In the genomic region with DNA sequence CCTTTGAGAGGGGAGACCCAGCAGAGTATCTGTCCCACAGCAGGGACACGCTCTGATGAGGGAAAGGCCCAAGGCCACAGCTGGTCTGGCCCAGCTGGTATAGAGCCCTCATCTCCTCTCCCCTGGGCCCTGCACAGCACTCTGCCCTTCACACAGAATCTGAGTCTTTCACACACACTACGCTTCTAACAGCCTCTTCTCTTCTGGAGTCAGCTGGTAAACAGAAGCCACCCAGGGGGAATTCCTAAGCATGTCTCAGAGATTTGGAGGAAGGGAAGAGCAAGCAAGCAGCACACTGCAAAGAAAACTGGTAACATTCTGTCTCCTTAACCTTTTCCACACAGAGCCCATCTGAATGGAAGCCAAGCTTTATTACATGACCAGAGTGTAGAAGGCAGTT, we compare ENCODE assay signal across 1 cellular context.
TF ChIP-seq lines count a peak whose summit lies in the region.

No MANE protein-coding gene starts in this region.

TF ChIP-seq in IMR-90, 13 proteins besides CTCF, POLR2A, EP300 and RAD21:
- TF ChIP-seq BHLHE40 (IDR thresholded peaks at IDR 0.05; ENCODE audit: low read depth, low read length) = no peak
- no peak for TF ChIP-seq RCOR1 (IDR thresholded peaks at IDR 0.05; ENCODE audit: insufficient replicate concordance, low read length)
- no peak for TF ChIP-seq CHD1 (IDR thresholded peaks at IDR 0.05; ENCODE audit: low read depth, low read length)
- TF ChIP-seq RFX5 (IDR thresholded peaks at IDR 0.05; ENCODE audit: low read depth, low read length) = no peak
- TF ChIP-seq ELK1 (IDR thresholded peaks at IDR 0.05; ENCODE audit: borderline replicate concordance, low read depth, low read length) = no peak
